1 cellular context compared by ENCODE assay signal in the genomic region with DNA sequence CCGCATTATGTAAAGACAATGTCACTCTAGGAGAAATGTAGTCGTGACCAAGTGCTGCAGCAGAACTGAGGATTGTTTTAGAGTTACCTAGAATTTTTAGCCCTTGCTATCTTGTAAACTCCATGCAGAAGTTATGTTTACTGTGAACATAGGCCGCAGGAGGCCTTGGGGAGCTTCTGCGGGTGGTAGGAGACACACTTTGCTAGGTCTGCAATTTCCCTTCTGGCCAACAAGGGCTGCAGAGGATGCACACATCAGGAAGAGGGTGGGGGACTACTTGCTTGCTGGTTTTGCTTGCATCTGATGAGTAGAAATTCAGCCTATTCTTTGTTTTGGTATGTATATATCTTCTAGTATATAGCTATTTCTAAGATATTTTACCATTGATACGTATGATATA.
TF ChIP-seq lines count a peak whose summit lies in the region.

No MANE protein-coding gene starts in this region.

TF ChIP-seq in GM12878, 131 proteins besides CTCF, POLR2A, EP300 and RAD21 (continued from another document):
- TF ChIP-seq, protein P1, sequence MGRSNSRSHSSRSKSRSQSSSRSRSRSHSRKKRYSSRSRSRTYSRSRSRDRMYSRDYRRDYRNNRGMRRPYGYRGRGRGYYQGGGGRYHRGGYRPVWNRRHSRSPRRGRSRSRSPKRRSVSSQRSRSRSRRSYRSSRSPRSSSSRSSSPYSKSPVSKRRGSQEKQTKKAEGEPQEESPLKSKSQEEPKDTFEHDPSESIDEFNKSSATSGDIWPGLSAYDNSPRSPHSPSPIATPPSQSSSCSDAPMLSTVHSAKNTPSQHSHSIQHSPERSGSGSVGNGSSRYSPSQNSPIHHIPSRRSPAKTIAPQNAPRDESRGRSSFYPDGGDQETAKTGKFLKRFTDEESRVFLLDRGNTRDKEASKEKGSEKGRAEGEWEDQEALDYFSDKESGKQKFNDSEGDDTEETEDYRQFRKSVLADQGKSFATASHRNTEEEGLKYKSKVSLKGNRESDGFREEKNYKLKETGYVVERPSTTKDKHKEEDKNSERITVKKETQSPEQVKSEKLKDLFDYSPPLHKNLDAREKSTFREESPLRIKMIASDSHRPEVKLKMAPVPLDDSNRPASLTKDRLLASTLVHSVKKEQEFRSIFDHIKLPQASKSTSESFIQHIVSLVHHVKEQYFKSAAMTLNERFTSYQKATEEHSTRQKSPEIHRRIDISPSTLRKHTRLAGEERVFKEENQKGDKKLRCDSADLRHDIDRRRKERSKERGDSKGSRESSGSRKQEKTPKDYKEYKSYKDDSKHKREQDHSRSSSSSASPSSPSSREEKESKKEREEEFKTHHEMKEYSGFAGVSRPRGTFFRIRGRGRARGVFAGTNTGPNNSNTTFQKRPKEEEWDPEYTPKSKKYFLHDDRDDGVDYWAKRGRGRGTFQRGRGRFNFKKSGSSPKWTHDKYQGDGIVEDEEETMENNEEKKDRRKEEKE (IDR thresholded peaks at IDR 0.05) = no peak
- no peak for TF ChIP-seq RFX5 (IDR thresholded peaks at IDR 0.05; ENCODE audit: low read depth, low read length)
- TF ChIP-seq ZNF622 (IDR thresholded peaks at IDR 0.05) = no peak
- no peak for TF ChIP-seq WRNIP1 (IDR thresholded peaks at IDR 0.05; ENCODE audit: borderline replicate concordance, low read depth, low read length)
- TF ChIP-seq IRF4 (IDR thresholded peaks at IDR 0.05; ENCODE audit: low read depth, low read length) = no peak
- no peak for TF ChIP-seq IKZF2 (IDR thresholded peaks at IDR 0.05)
- no peak for TF ChIP-seq TAF1 (IDR thresholded peaks at IDR 0.05; ENCODE audit: borderline replicate concordance, low read depth, low read length)
- no peak for TF ChIP-seq ZNF217 (IDR thresholded peaks at IDR 0.05)
- TF ChIP-seq KDM1A (IDR thresholded peaks at IDR 0.05; ENCODE audit: borderline replicate concordance) = no peak
- TF ChIP-seq, protein P2, sequence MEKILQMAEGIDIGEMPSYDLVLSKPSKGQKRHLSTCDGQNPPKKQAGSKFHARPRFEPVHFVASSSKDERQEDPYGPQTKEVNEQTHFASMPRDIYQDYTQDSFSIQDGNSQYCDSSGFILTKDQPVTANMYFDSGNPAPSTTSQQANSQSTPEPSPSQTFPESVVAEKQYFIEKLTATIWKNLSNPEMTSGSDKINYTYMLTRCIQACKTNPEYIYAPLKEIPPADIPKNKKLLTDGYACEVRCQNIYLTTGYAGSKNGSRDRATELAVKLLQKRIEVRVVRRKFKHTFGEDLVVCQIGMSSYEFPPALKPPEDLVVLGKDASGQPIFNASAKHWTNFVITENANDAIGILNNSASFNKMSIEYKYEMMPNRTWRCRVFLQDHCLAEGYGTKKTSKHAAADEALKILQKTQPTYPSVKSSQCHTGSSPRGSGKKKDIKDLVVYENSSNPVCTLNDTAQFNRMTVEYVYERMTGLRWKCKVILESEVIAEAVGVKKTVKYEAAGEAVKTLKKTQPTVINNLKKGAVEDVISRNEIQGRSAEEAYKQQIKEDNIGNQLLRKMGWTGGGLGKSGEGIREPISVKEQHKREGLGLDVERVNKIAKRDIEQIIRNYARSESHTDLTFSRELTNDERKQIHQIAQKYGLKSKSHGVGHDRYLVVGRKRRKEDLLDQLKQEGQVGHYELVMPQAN (conservative IDR thresholded peaks at IDR 0.05) = no peak
- no peak for TF ChIP-seq SREBF1 (IDR thresholded peaks at IDR 0.05; ENCODE audit: low read length)
